Comparison of ENCODE assay signal across 8 cellular contexts in the genomic region with DNA sequence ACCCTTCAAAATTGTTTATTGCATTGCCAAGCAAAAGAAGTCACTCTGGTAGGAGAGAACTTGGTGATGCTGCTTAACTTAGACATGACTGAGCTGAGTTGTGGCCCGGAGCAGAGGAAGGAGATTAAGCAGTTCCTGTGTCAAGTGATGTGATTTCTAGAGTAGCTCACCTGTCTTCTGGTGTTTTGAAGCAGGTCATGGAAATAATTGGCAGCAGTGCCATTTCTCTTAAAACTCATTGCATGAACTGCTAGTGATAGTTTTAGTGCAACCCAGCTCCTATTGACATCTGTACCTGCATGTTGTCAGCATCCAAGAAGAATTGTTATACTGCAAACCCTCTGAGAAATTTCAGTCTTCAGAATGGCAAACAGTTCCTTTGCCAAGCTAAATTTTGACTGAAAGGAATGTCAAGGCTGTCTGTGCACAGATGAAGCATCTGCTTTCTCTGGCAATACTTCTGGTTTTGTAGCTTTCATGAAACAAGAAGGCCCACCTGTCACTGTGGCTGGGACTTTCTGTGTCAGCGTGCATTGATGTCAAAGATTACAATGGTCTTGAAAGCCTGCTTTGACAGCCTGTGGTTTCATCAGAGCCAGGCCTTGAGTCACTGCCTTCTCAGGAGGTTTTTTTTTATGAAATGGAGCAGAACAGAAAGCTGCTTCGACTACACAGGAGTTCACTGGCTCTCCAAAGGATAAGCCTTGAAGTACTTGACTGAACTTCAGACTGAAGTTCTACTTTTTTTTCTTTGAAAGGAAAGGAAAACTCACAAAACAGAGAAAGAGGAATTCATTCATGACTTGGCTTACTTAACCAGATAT.
DNase-seq lines count a peak whose midpoint lies in the region; ATAC-seq and TF ChIP-seq lines count a peak whose summit lies in the region.

No MANE protein-coding gene starts in this region.

- H3K36me3 Mint-ChIP-seq in H9 (ENCODE audit: insufficient read depth in 1 of 3, low read depth in 3 of 3), result no peaks in the 10 kb centered on the region

- no peak overlapping the region for H2BK120ac ChIP-seq in mesenchymal stem cell (ENCODE audit: low read depth, low read length)
- no peak overlapping the region for H2BK120ac ChIP-seq in H9 (ENCODE audit: low read depth, low read length, poor library complexity, severe bottlenecking)

- no peak overlapping the region for H3K4me3 Mint-ChIP-seq in H9

- H2BK5ac ChIP-seq in mesenchymal stem cell (ENCODE audit: low read depth, low read length, poor library complexity, severe bottlenecking), result no peak overlapping the region
- no peak overlapping the region for H2BK5ac ChIP-seq in H9 (ENCODE audit: insufficient read length, low read length)

- H3K23me2 ChIP-seq in H9 (ENCODE audit: insufficient read length, low read depth, low read length, poor library complexity, severe bottlenecking), result no peaks in the 10 kb centered on the region

- H3K9ac ChIP-seq in mesenchymal stem cell (ENCODE audit: low read length) (no peak overlapping the region), H9 (ENCODE audit: extremely low read depth, insufficient read length, low read length) (no peak overlapping the region)

- DNase-seq in GM10266 (ENCODE audit: extremely low spot score) (peak; percentile 79), NCI-H446 treated with DMSO at 0.1 percent for 48 hours (lab: John Stamatoyannopoulos, UW) (peak; percentile 19), mesenchymal stem cell (peak; percentile 32), epidermal melanocyte (ENCODE audit: insufficient read length, low spot score) (no peak), H9 (no peak), NCI-H2196 treated with DMSO at 0.1 percent for 48 hours (lab: John Stamatoyannopoulos, UW; ENCODE audit: unreplicated experiment) (no peak)
- DNase-seq in activated T-helper 9 cell treated with anti-CD3 and anti-CD28 coated beads, Interleukin-2, amount 50 U/mL, for 16 hours (ENCODE audit: low read depth), result peak; percentile 44

- no peaks in the 10 kb centered on the region; the same call in 1 of the 2 replicates for H3K27me3 Mint-ChIP-seq in H9 (ENCODE audit: low read depth)

- no peaks in the 10 kb centered on the region for H3K79me2 ChIP-seq in H9 (ENCODE audit: insufficient read depth, low read length)

- H2BK20ac ChIP-seq in H9 (ENCODE audit: low read depth, low read length, poor library complexity, severe bottlenecking), result no peak overlapping the region

- H3K23ac ChIP-seq in mesenchymal stem cell (ENCODE audit: low read length in 2 of 2) (no peak overlapping the region), H9 (ENCODE audit: insufficient read length, low read depth, low read length) (no peak overlapping the region)

- no peaks in the 10 kb centered on the region for H3K36me3 ChIP-seq in mesenchymal stem cell (ENCODE audit: control insufficient read depth in 1 of 2, insufficient read depth in 2 of 2, low read depth in 1 of 2, low read length in 2 of 2)

- H3K9me3 Mint-ChIP-seq in H9, result no peaks in the 10 kb centered on the region

- no peak overlapping the region for H4K5ac ChIP-seq in H9 (ENCODE audit: insufficient read length, low read depth, low read length)

- no peak overlapping the region for H3T11ph ChIP-seq in H9 (ENCODE audit: low read length)

- H3K4ac ChIP-seq in mesenchymal stem cell (ENCODE audit: low read depth in 1 of 2, low read length in 2 of 2), result no peak overlapping the region
- H3K4ac ChIP-seq in H9 (ENCODE audit: low read depth, low read length), result no peak overlapping the region

- H4K8ac ChIP-seq in mesenchymal stem cell (ENCODE audit: low read length) (no peak overlapping the region), H9 (replicated peaks; ENCODE audit: insufficient read length, low read depth, low read length) (no peak overlapping the region)

- no peak overlapping the region for H4K91ac ChIP-seq in mesenchymal stem cell (ENCODE audit: low read length)
- no peak overlapping the region for H4K91ac ChIP-seq in H9 (ENCODE audit: insufficient read length, low read depth, low read length)

- TF ChIP-seq CTCF in GM10266 (IDR thresholded peaks at IDR 0.05; ENCODE audit: control insufficient read depth, insufficient read depth, low read depth, missing control alignments), result no peak
- no peak for TF ChIP-seq CTCF in H9 (conservative IDR thresholded peaks at IDR 0.05)

- no peaks in the 10 kb centered on the region; a peak in 1 of 4 replicates for H3K4me1 Mint-ChIP-seq in H9

- H3K27ac ChIP-seq in mesenchymal stem cell (ENCODE audit: low read length, poor library complexity, severe bottlenecking), result no peak overlapping the region
- no peak overlapping the region for H3K27ac ChIP-seq in H9 (ENCODE audit: insufficient read length, low read depth, low read length)

- H3K4me2 ChIP-seq in mesenchymal stem cell (ENCODE audit: low read length, poor library complexity, severe bottlenecking) (no peak overlapping the region), H9 (ENCODE audit: insufficient read depth, insufficient read length, low read length) (no peak overlapping the region)

- H3K4me1 ChIP-seq in mesenchymal stem cell (ENCODE audit: control insufficient read depth, insufficient read depth, low read depth, low read length) (no peaks in the 10 kb centered on the region), H9 (ENCODE audit: insufficient read depth, low read length) (no peaks in the 10 kb centered on the region)

- H3K27me3 ChIP-seq in mesenchymal stem cell (ENCODE audit: control insufficient read depth in 1 of 2, insufficient read depth in 1 of 2, low read length in 2 of 2), result peaks cover 0 to 8% of the 10 kb centered on the region in 2 experiments
- no peaks in the 10 kb centered on the region for H3K27me3 ChIP-seq in H9 (ENCODE audit: insufficient read depth, low read length)

- WGBS in mesenchymal stem cell, result 87% methylated on average over 3 of the region's 3 CpGs
- WGBS in H9 (ENCODE audit: extremely low coverage, insufficient read length, low lambda C conversion rate), result no CpG with 5 or more reads among the region's 3 CpGs

- no peaks in the 10 kb centered on the region for H3K9me3 ChIP-seq in mesenchymal stem cell (ENCODE audit: control insufficient read depth, low read length)
- H3K9me3 ChIP-seq in H9 (ENCODE audit: control insufficient read depth, low read depth, low read length), result no peaks in the 10 kb centered on the region

- H3K56ac ChIP-seq in H9 (ENCODE audit: insufficient read length, low read depth, low read length), result no peak overlapping the region

- H3K4me3 ChIP-seq in mesenchymal stem cell (ENCODE audit: insufficient read depth in 1 of 2, low read depth in 1 of 2, low read length in 2 of 2), result no peak overlapping the region

- peak; percentile 91 for ATAC-seq in GM21723 (IDR thresholded peaks at IDR 0.05; ENCODE audit: unreplicated experiment)

- H3K14ac ChIP-seq in mesenchymal stem cell (ENCODE audit: low read length in 2 of 2), result no peak overlapping the region
- no peak overlapping the region for H3K14ac ChIP-seq in H9 (ENCODE audit: insufficient read depth, low read length)

- H2BK15ac ChIP-seq in mesenchymal stem cell (ENCODE audit: low read depth, poor library complexity, severe bottlenecking), result peak overlapping the region; percentile 49
- H2BK15ac ChIP-seq in H9 (ENCODE audit: low read depth, low read length), result no peak overlapping the region

- H4K20me1 ChIP-seq in H9 (ENCODE audit: control insufficient read depth, insufficient read depth, insufficient read length), result no peaks in the 10 kb centered on the region

- H2AFZ ChIP-seq in mesenchymal stem cell (ENCODE audit: low read depth, low read length) (no peak overlapping the region), H9 (ENCODE audit: low read length) (no peak overlapping the region)

- H3K27ac Mint-ChIP-seq in H9, result no peak overlapping the region

- H3K79me1 ChIP-seq in mesenchymal stem cell (replicated peaks; ENCODE audit: low read length, poor library complexity, severe bottlenecking), result no peaks in the 10 kb centered on the region
- H3K79me1 ChIP-seq in H9 (ENCODE audit: insufficient read depth, low read depth, low read length, poor library complexity, severe bottlenecking), result no peaks in the 10 kb centered on the region

- H3K18ac ChIP-seq in mesenchymal stem cell (ENCODE audit: low read depth in 1 of 2, low read length in 2 of 2) (no peak overlapping the region), H9 (ENCODE audit: insufficient read length, low read depth, low read length) (no peak overlapping the region)

- H2AK5ac ChIP-seq in mesenchymal stem cell (ENCODE audit: low read length, severe bottlenecking) (no peak overlapping the region), H9 (ENCODE audit: insufficient read length, low read length) (no peak overlapping the region)

- H2BK12ac ChIP-seq in mesenchymal stem cell (ENCODE audit: low read length in 2 of 2), result no peak overlapping the region
- no peak overlapping the region for H2BK12ac ChIP-seq in H9 (ENCODE audit: insufficient read length, low read depth, low read length)

Comparison
In these comparisons a context has a peak if more than half of its experiments do, and no peak if none do; other contexts are left out.
1. DNase-seq: peak in GM10266 (single experiment), NCI-H446 treated with DMSO at 0.1 percent for 48 hours (single experiment), activated T-helper 9 cell treated with anti-CD3 and anti-CD28 coated beads, Interleukin-2, amount 50 U/mL, for 16 hours (single experiment) and mesenchymal stem cell (single experiment); none in epidermal melanocyte (single experiment), H9 (single experiment) and NCI-H2196 treated with DMSO at 0.1 percent for 48 hours (single experiment).